ENCODE assay signal across 28 cellular contexts in genomic region chr3:41640076-41640475, GRCh38.
"Had no signal": no experiment of that assay in that cellular context is flagged by ENCODE, and none has a peak within 500 bp of the region (broad histone marks: within the 10 kb centered on the region; RNA-seq: fewer than 3 reads in every experiment).

No MANE protein-coding gene starts in this region.

- H3K27ac Mint-ChIP-seq: activated CD4-positive, alpha-beta T cell treated with anti-CD3 and anti-CD28 coated beads, Interleukin-2, amount 10 ng/mL, durations not matched to agents 24 days and 14 days; activated CD8-positive, alpha-beta memory T cell treated with anti-CD3 and anti-CD28 coated beads, Interleukin-2, amount 10 ng/mL, durations not matched to agents 7 days and 5 days; activated naive CD4-positive, alpha-beta T cell treated with anti-CD3 and anti-CD28 coated beads, Interleukin-2, amount 50 U/mL, for 24 hours; activated T-cell treated with anti-CD3 and anti-CD28 coated beads, Interleukin-2, amount 50 U/mL, for 24 hours; activated T-helper 1 cell treated with anti-CD3 and anti-CD28 coated beads, Interleukin-12 subunit alpha, Interleukin-12 subunit beta, Interleukin-2, Interleukin-4 antibody, amounts not matched to agents 30 ng/mL and 10 ng/mL and 1 ng/mL, durations not matched to agents 14 hours and 24 hours and 36 hours; brain; T-helper 1 cell treated with Interleukin-12 subunit alpha and Interleukin-12 subunit beta and Interleukin-4 antibody, amounts not matched to agents 30 μg/mL and 1 μg/mL, for 36 hours; WTC11 had no signal

- H3K9me3 Mint-ChIP-seq: activated naive CD4-positive, alpha-beta T cell treated with anti-CD3 and anti-CD28 coated beads, Interleukin-2, amount 50 U/mL, for 24 hours; activated T-cell treated with anti-CD3 and anti-CD28 coated beads, Interleukin-2, amount 50 U/mL, for 24 hours; activated T-helper 1 cell treated with anti-CD3 and anti-CD28 coated beads, Interleukin-12 subunit alpha, Interleukin-12 subunit beta, Interleukin-2, Interleukin-4 antibody, amounts not matched to agents 30 ng/mL and 10 ng/mL and 1 ng/mL, durations not matched to agents 14 hours and 24 hours and 36 hours had no signal

- H3K9me3 ChIP-seq: ascending aorta had no signal

- ATAC-seq: activated CD8-positive, alpha-beta memory T cell treated with anti-CD3 and anti-CD28 coated beads, Interleukin-2, amount 10 ng/mL, durations not matched to agents 7 days and 5 days; Panc1; WTC11 had no signal

- DNase-seq: activated CD4-positive, alpha-beta T cell treated with anti-CD3 and anti-CD28 coated beads for 1 hour; activated CD4-positive, alpha-beta T cell treated with anti-CD3 and anti-CD28 coated beads, Interleukin-2, amount 10 ng/mL, durations not matched to agents 24 days and 14 days; activated CD4-positive, alpha-beta T cell treated with anti-CD3 and anti-CD28 coated beads, Interleukin-2, amount 50 U/mL, for 48 hours; activated CD8-positive, alpha-beta memory T cell treated with anti-CD3 and anti-CD28 coated beads, Interleukin-2, amount 10 ng/mL, durations not matched to agents 7 days and 5 days; activated effector memory CD4-positive, alpha-beta T cell treated with Interleukin-2 at 50 U/mL for 16 hours; activated naive CD4-positive, alpha-beta T cell; activated T-cell treated with anti-CD3 and anti-CD28 coated beads, Interleukin-2, amount 50 U/mL, for 24 hours; amniotic stem cell; KG1; NCI-H1092; NCI-H1417; NCI-H1930; NCI-H2107; NCI-H2171 treated with DMSO at 0.1 percent for 48 hours; NCI-H345; NCI-H510A; NCI-H526 treated with DMSO at 0.1 percent for 48 hours; NCI-H82; RPMI8226; SHP77 treated with DMSO at 0.1 percent for 48 hours; T-helper 9 cell had no signal

- H3K4me1 ChIP-seq: ascending aorta had no signal

- H3K4me1 Mint-ChIP-seq: activated CD4-positive, alpha-beta T cell treated with anti-CD3 and anti-CD28 coated beads, Interleukin-2, amount 10 ng/mL, durations not matched to agents 24 days and 14 days; activated CD8-positive, alpha-beta memory T cell treated with anti-CD3 and anti-CD28 coated beads, Interleukin-2, amount 10 ng/mL, durations not matched to agents 7 days and 5 days; activated naive CD4-positive, alpha-beta T cell treated with anti-CD3 and anti-CD28 coated beads, Interleukin-2, amount 50 U/mL, for 24 hours; brain; WTC11 had no signal

- H3K27ac ChIP-seq: ascending aorta had no signal

- H3K27me3 Mint-ChIP-seq: activated CD4-positive, alpha-beta T cell treated with anti-CD3 and anti-CD28 coated beads, Interleukin-2, amount 10 ng/mL, durations not matched to agents 24 days and 14 days; activated CD8-positive, alpha-beta memory T cell treated with anti-CD3 and anti-CD28 coated beads, Interleukin-2, amount 10 ng/mL, durations not matched to agents 7 days and 5 days; activated naive CD4-positive, alpha-beta T cell treated with anti-CD3 and anti-CD28 coated beads, Interleukin-2, amount 50 U/mL, for 24 hours; activated T-cell treated with anti-CD3 and anti-CD28 coated beads, Interleukin-2, amount 50 U/mL, for 24 hours; brain had no signal

- H3K4me3 Mint-ChIP-seq: activated CD4-positive, alpha-beta T cell treated with anti-CD3 and anti-CD28 coated beads, Interleukin-2, amount 10 ng/mL, durations not matched to agents 24 days and 14 days; activated CD8-positive, alpha-beta memory T cell treated with anti-CD3 and anti-CD28 coated beads, Interleukin-2, amount 10 ng/mL, durations not matched to agents 7 days and 5 days; activated naive CD4-positive, alpha-beta T cell treated with anti-CD3 and anti-CD28 coated beads, Interleukin-2, amount 50 U/mL, for 24 hours; activated T-cell treated with anti-CD3 and anti-CD28 coated beads, Interleukin-2, amount 50 U/mL, for 24 hours; activated T-helper 1 cell treated with anti-CD3 and anti-CD28 coated beads, Interleukin-12 subunit alpha, Interleukin-12 subunit beta, Interleukin-2, Interleukin-4 antibody, amounts not matched to agents 30 ng/mL and 10 ng/mL and 1 ng/mL, durations not matched to agents 14 hours and 24 hours and 36 hours; brain; T-helper 1 cell treated with Interleukin-12 subunit alpha and Interleukin-12 subunit beta and Interleukin-4 antibody, amounts not matched to agents 30 μg/mL and 1 μg/mL, for 36 hours; WTC11 had no signal

- H3K36me3 Mint-ChIP-seq: activated CD8-positive, alpha-beta memory T cell treated with anti-CD3 and anti-CD28 coated beads, Interleukin-2, amount 10 ng/mL, durations not matched to agents 7 days and 5 days; brain had no signal

- H3K27me3 ChIP-seq: ascending aorta had no signal
